In genomic region chr3:124260206-124260915, GRCh38 we compare ENCODE assay signal across 13 cellular contexts.
A peak's percentile ranks its signal among the peaks of the same experiment; 100 is the strongest.
DNase-seq lines count a peak whose midpoint lies in the region; ATAC-seq and FAIRE-seq lines count a peak whose summit lies in the region.
"Had no signal": no experiment of that assay in that cellular context is flagged by ENCODE, and none has a peak within 500 bp of the region (broad histone marks: within the 10 kb centered on the region; RNA-seq: fewer than 3 reads in every experiment).

No MANE protein-coding gene starts in this region.

- CTCF ChIA-PET in activated CD4-positive, alpha-beta T cell treated with anti-CD3 and anti-CD28 coated beads, Interleukin-2, amount 10 ng/mL, durations not matched to agents 7 days and 5 days (lab: Charles Lee), result no interaction called here

- peak overlapping the region; percentile 53 for H2BK5ac ChIP-seq in mesenchymal stem cell (ENCODE audit: low read depth, low read length, poor library complexity, severe bottlenecking)

- H3K27me3 ChIP-seq in ACC112 (ENCODE audit: insufficient read depth, low read length) (no peaks in the 10 kb centered on the region), mesenchymal stem cell (ENCODE audit: control insufficient read depth in 1 of 2, insufficient read depth in 1 of 2, low read length in 2 of 2) (no peaks in the 10 kb centered on the region)

- no peak overlapping the region for H3K23ac ChIP-seq in mesenchymal stem cell (ENCODE audit: low read length in 2 of 2)

- 40% methylated on average over 1 of the region's 1 CpG for WGBS in mesenchymal stem cell

- H3K36me3 Mint-ChIP-seq in activated CD4-positive, alpha-beta T cell treated with anti-CD3 and anti-CD28 coated beads, Interleukin-2, amount 10 ng/mL, durations not matched to agents 7 days and 5 days (ENCODE audit: low read depth), result no peaks in the 10 kb centered on the region

- H2BK12ac ChIP-seq in mesenchymal stem cell (ENCODE audit: low read length in 2 of 2), result peak overlapping the region; percentile 55 to 85

- H3K18ac ChIP-seq in mesenchymal stem cell (ENCODE audit: low read depth in 1 of 2, low read length in 2 of 2), result peak overlapping the region; percentile 83 to 93

- peak overlapping the region; percentile 22 to 71 for H3K4ac ChIP-seq in mesenchymal stem cell (ENCODE audit: low read depth in 1 of 2, low read length in 2 of 2)

- no peak overlapping the region for H2AFZ ChIP-seq in ACC112 (ENCODE audit: low read length, unreplicated experiment)
- H2AFZ ChIP-seq in mesenchymal stem cell (ENCODE audit: low read depth, low read length), result no peak overlapping the region

- DNase-seq in HTR-8/SVneo (ENCODE audit: insufficient read length, low spot score), result peak; percentile 29
- DNase-seq in dermis blood vessel endothelial cell, result peak; percentile 49
- DNase-seq in mesenchymal stem cell, result peak; percentile 93
- no peak for DNase-seq in activated CD4-positive, alpha-beta T cell treated with anti-CD3 and anti-CD28 coated beads, Interleukin-2, amount 10 ng/mL, durations not matched to agents 7 days and 5 days
- DNase-seq in NCI-H1105 (lab: John Stamatoyannopoulos, UW), result no peak
- no peak for DNase-seq in NCI-H2029 treated with DMSO at 0.1 percent for 48 hours (lab: John Stamatoyannopoulos, UW)
- DNase-seq: DND-41, H7, Karpas-422, midbrain had no signal

- POLR2A ChIA-PET in activated CD4-positive, alpha-beta T cell treated with anti-CD3 and anti-CD28 coated beads, Interleukin-2, amount 10 ng/mL, durations not matched to agents 7 days and 5 days (lab: Charles Lee), result no interaction called here

- no peaks in the 10 kb centered on the region for H3K9me3 Mint-ChIP-seq in activated CD4-positive, alpha-beta T cell treated with anti-CD3 and anti-CD28 coated beads, Interleukin-2, amount 10 ng/mL, durations not matched to agents 7 days and 5 days
- H3K9me3 Mint-ChIP-seq: T-helper 1 cell treated with Interleukin-12 subunit alpha and Interleukin-12 subunit beta and Interleukin-4 antibody, amounts not matched to agents 30 μg/mL and 1 μg/mL, for 36 hours had no signal

- H2AK5ac ChIP-seq in mesenchymal stem cell (ENCODE audit: low read length, severe bottlenecking), result peak overlapping the region; percentile 95

- no peak for ATAC-seq in HG03095 (IDR thresholded peaks at IDR 0.05; ENCODE audit: unreplicated experiment)

- peak overlapping the region; percentile 23 for H4K91ac ChIP-seq in mesenchymal stem cell (ENCODE audit: low read length)

- no peak overlapping the region for H2BK15ac ChIP-seq in mesenchymal stem cell (ENCODE audit: low read depth, poor library complexity, severe bottlenecking)

- peak overlapping the region; percentile 51 for H3K9ac ChIP-seq in mesenchymal stem cell (ENCODE audit: low read length)

- no peak for FAIRE-seq in HTR-8/SVneo (lab: Jason Lieb, UNC)

- no peak overlapping the region for H3K27ac Mint-ChIP-seq in activated CD4-positive, alpha-beta T cell treated with anti-CD3 and anti-CD28 coated beads, Interleukin-2, amount 10 ng/mL, durations not matched to agents 7 days and 5 days
- H3K27ac Mint-ChIP-seq: T-helper 1 cell treated with Interleukin-12 subunit alpha and Interleukin-12 subunit beta and Interleukin-4 antibody, amounts not matched to agents 30 μg/mL and 1 μg/mL, for 36 hours had no signal

- H3K4me2 ChIP-seq in mesenchymal stem cell (ENCODE audit: low read length, poor library complexity, severe bottlenecking), result no peak overlapping the region

- H3K4me3 ChIP-seq in ACC112 (ENCODE audit: low read depth, low read length) (no peak overlapping the region), mesenchymal stem cell (ENCODE audit: insufficient read depth in 1 of 2, low read depth in 1 of 2, low read length in 2 of 2) (peak overlapping the region in 1 of 2 experiments; percentile 11)

- H3K9me3 ChIP-seq in mesenchymal stem cell (ENCODE audit: control insufficient read depth, low read length), result no peaks in the 10 kb centered on the region

- no peaks in the 10 kb centered on the region for H3K4me1 Mint-ChIP-seq in activated CD4-positive, alpha-beta T cell treated with anti-CD3 and anti-CD28 coated beads, Interleukin-2, amount 10 ng/mL, durations not matched to agents 7 days and 5 days

- peak overlapping the region in 1 of 2 experiments; percentile 59 for H3K14ac ChIP-seq in mesenchymal stem cell (ENCODE audit: low read length in 2 of 2)

- H3K4me3 Mint-ChIP-seq in activated CD4-positive, alpha-beta T cell treated with anti-CD3 and anti-CD28 coated beads, Interleukin-2, amount 10 ng/mL, durations not matched to agents 7 days and 5 days, result no peak overlapping the region
- H3K4me3 Mint-ChIP-seq: T-helper 1 cell treated with Interleukin-12 subunit alpha and Interleukin-12 subunit beta and Interleukin-4 antibody, amounts not matched to agents 30 μg/mL and 1 μg/mL, for 36 hours had no signal

- peak overlapping the region; percentile 66 for H4K8ac ChIP-seq in mesenchymal stem cell (ENCODE audit: low read length)

- H3K36me3 ChIP-seq in ACC112 (ENCODE audit: insufficient read depth, low read length), result no peaks in the 10 kb centered on the region
- no peaks in the 10 kb centered on the region for H3K36me3 ChIP-seq in mesenchymal stem cell (ENCODE audit: control insufficient read depth in 1 of 2, insufficient read depth in 2 of 2, low read depth in 1 of 2, low read length in 2 of 2)

- H3K4me1 ChIP-seq in ACC112 (ENCODE audit: control insufficient read depth, insufficient read depth, low read length, unreplicated experiment) (peaks cover 33% of the 10 kb centered on the region), mesenchymal stem cell (ENCODE audit: control insufficient read depth, insufficient read depth, low read depth, low read length) (peaks cover 17% of the 10 kb centered on the region)

- H3K27ac ChIP-seq in ACC112 (ENCODE audit: low read depth, low read length) (peak overlapping the region; percentile 53), mesenchymal stem cell (ENCODE audit: low read length, poor library complexity, severe bottlenecking) (peak overlapping the region; percentile 84)

- no peaks in the 10 kb centered on the region for H3K79me1 ChIP-seq in mesenchymal stem cell (replicated peaks; ENCODE audit: low read length, poor library complexity, severe bottlenecking)

- H3K27me3 Mint-ChIP-seq in activated CD4-positive, alpha-beta T cell treated with anti-CD3 and anti-CD28 coated beads, Interleukin-2, amount 10 ng/mL, durations not matched to agents 7 days and 5 days, result peaks cover 10% of the 10 kb centered on the region

- H3K79me2 ChIP-seq in ACC112 (ENCODE audit: control insufficient read depth, insufficient read depth, low read length, unreplicated experiment), result no peaks in the 10 kb centered on the region

- H2BK120ac ChIP-seq in mesenchymal stem cell (ENCODE audit: low read depth, low read length), result peak overlapping the region; percentile 4

Comparison
In these comparisons a context has a peak if more than half of its experiments do, and no peak if none do; other contexts are left out.
1. DNase-seq: peak in HTR-8/SVneo (single experiment), dermis blood vessel endothelial cell (single experiment) and mesenchymal stem cell (single experiment); none in activated CD4-positive, alpha-beta T cell treated with anti-CD3 and anti-CD28 coated beads, Interleukin-2, amount 10 ng/mL, durations not matched to agents 7 days and 5 days (single experiment), NCI-H1105 (single experiment) and NCI-H2029 treated with DMSO at 0.1 percent for 48 hours (single experiment).